16 cellular contexts compared by ENCODE assay signal in genomic region chr12:41184864-41185263, GRCh38. TPM values are rescaled to one million over a fixed set of nuclear protein-coding genes. Genes with fewer than 3 reads are reported as not detected.
DNase-seq lines count a peak whose midpoint lies in the region; ATAC-seq and TF ChIP-seq lines count a peak whose summit lies in the region.
"Had no signal": no experiment of that assay in that cellular context is flagged by ENCODE, and none has a peak within 500 bp of the region (broad histone marks: within the 10 kb centered on the region; RNA-seq: fewer than 3 reads in every experiment).

No MANE protein-coding gene starts in this region.

- TF ChIP-seq CTCF in fibroblast of mammary gland (conservative IDR thresholded peaks at IDR 0.05; ENCODE audit: control insufficient read depth, insufficient read depth, low read depth, low read length) (no peak), omental fat pad (IDR thresholded peaks at IDR 0.05) (no peak)

- H3K36me3 Mint-ChIP-seq in activated T-cell treated with anti-CD3 and anti-CD28 coated beads, Interleukin-2, amount 50 U/mL, for 24 hours (ENCODE audit: low read depth), result no peaks in the 10 kb centered on the region
- H3K36me3 Mint-ChIP-seq: CD4-positive, CD25-positive, alpha-beta regulatory T cell had no signal

- no peaks in the 10 kb centered on the region for H3K4me1 ChIP-seq in right cardiac atrium (ENCODE audit: control insufficient read depth, insufficient read depth, low read length)
- no peaks in the 10 kb centered on the region for H3K4me1 ChIP-seq in aorta (ENCODE audit: control insufficient read depth in 1 of 2, insufficient read depth in 2 of 2, low read length in 2 of 2)

- H3K4me3 ChIP-seq in right cardiac atrium (ENCODE audit: low read length), result no peak overlapping the region
- H3K4me3 ChIP-seq in fibroblast of mammary gland (ENCODE audit: control insufficient read depth, low read depth, low read length), result no peak overlapping the region
- H3K4me3 ChIP-seq in aorta (ENCODE audit: low read length in 2 of 2), result no peak overlapping the region
- H3K4me3 ChIP-seq: BLaER1 treated with 17β-estradiol and CSF1 and Interleukin-3, amounts not matched to agents 10 nM and 100 nM had no signal

- intact Hi-C loops in right cardiac atrium (cut with DNase I), result no loop called here
- intact Hi-C loops in Right ventricle myocardium superior (cut with DNase I), result no loop called here
- intact Hi-C loops in aorta (cut with DNase I), result loop anchor here in 1 of 2 donors (5.0 kb wide), 1 partner anchor 43 kb away; no protein-coding TSS in a partner anchor
- intact Hi-C loops in left colon (cut with DNase I, micrococcal nuclease), result no loop called here

- ATAC-seq in right cardiac atrium (peak; percentile 47 to 55), Right ventricle myocardium superior (ENCODE audit: poor library complexity) (no peak), omental fat pad (ENCODE audit: low FRiP score) (peak; percentile 80), aorta (ENCODE audit: low FRiP score) (peak; percentile 65), left colon (no peak)

- H3K36me3 ChIP-seq in aorta (ENCODE audit: control insufficient read depth in 1 of 2, insufficient read depth in 2 of 2, low read length in 1 of 2), result no peaks in the 10 kb centered on the region
- H3K36me3 ChIP-seq: BLaER1 treated with 17β-estradiol and CSF1 and Interleukin-3, amounts not matched to agents 10 nM and 100 nM had no signal

- no peaks in the 10 kb centered on the region for H3K27me3 ChIP-seq in right cardiac atrium (ENCODE audit: control insufficient read depth, insufficient read depth)
- H3K27me3 ChIP-seq in aorta (ENCODE audit: control insufficient read depth in 1 of 2, insufficient read depth in 2 of 2, low read length in 1 of 2), result no peaks in the 10 kb centered on the region

- no peak overlapping the region for H3K27ac Mint-ChIP-seq in activated T-cell treated with anti-CD3 and anti-CD28 coated beads, Interleukin-2, amount 50 U/mL, for 24 hours
- H3K27ac Mint-ChIP-seq: CD4-positive, CD25-positive, alpha-beta regulatory T cell; HFFc6 had no signal

- H3K27me3 Mint-ChIP-seq in activated T-cell treated with anti-CD3 and anti-CD28 coated beads, Interleukin-2, amount 50 U/mL, for 24 hours, result peaks cover 31% of the 10 kb centered on the region

- H3K9me3 ChIP-seq in right cardiac atrium (ENCODE audit: control insufficient read depth, low read length), result no peaks in the 10 kb centered on the region
- H3K9me3 ChIP-seq in aorta (ENCODE audit: control insufficient read depth, low read length), result no peaks in the 10 kb centered on the region

- H3K27ac ChIP-seq in right cardiac atrium (ENCODE audit: low read length) (no peak overlapping the region), aorta (ENCODE audit: low read depth in 1 of 2, low read length in 2 of 2) (no peak overlapping the region)

- peaks cover 11% of the 10 kb centered on the region for H3K4me1 Mint-ChIP-seq in activated T-cell treated with anti-CD3 and anti-CD28 coated beads, Interleukin-2, amount 50 U/mL, for 24 hours (ENCODE audit: low read depth)

- H3K4me3 Mint-ChIP-seq in activated T-cell treated with anti-CD3 and anti-CD28 coated beads, Interleukin-2, amount 50 U/mL, for 24 hours, result no peak overlapping the region
- H3K4me3 Mint-ChIP-seq: CD4-positive, CD25-positive, alpha-beta regulatory T cell; HFFc6 had no signal

- no peaks in the 10 kb centered on the region for H3K9me3 Mint-ChIP-seq in activated T-cell treated with anti-CD3 and anti-CD28 coated beads, Interleukin-2, amount 50 U/mL, for 24 hours

- DNase-seq in right cardiac atrium (peak in 1 of 3 donors; percentile 28), Right ventricle myocardium superior (no peak), fibroblast of mammary gland (ENCODE audit: low read depth) (peak; percentile 62), omental fat pad (ENCODE audit: low spot score) (no peak), aorta (peak in 1 of 2 donors; percentile 51), NCI-H446 (lab: John Stamatoyannopoulos, UW) (no peak), left colon (no peak)
- no peak for DNase-seq in activated T-cell treated with anti-CD3 and anti-CD28 coated beads, Interleukin-2, amount 50 U/mL, for 24 hours
- DNase-seq: 8988T; CD4-positive, CD25-positive, alpha-beta regulatory T cell; DMS53; GF-D8; HCEC 1CT; HFFc6 had no signal

RNA-seq across cellular contexts. Expression of gene PDZRN4, which starts 3.3 kb away (rescaled TPM):
- total RNA-seq in right cardiac atrium, result under 1 TPM; 0.28 to 0.74 (median 0.42) TPM
- polyA plus RNA-seq in right cardiac atrium, result 0.48 TPM
- not detected for total RNA-seq in Right ventricle myocardium superior
- 1 to 10 TPM; 1.0 to 9.7 (median 4.3) TPM for total RNA-seq in omental fat pad
- 10 to 100 TPM in 1 of 2 donors, 1 to 10 TPM in 1; 6.8 to 11.2 TPM for total RNA-seq in aorta
- polyA plus RNA-seq in aorta, result 1 to 10 TPM; 1.2 to 1.8 TPM
- 1 to 10 TPM in 1 of 2 donors, under 1 TPM in 1; 0.12 to 3.5 TPM for total RNA-seq in left colon
- total RNA-seq: CD4-positive, CD25-positive, alpha-beta regulatory T cell; H1; HFFc6 had no signal
- polyA plus RNA-seq: CD4-positive, CD25-positive, alpha-beta regulatory T cell; H1 had no signal

Comparison
In these comparisons a context has a peak if more than half of its experiments do, and no peak if none do; other contexts are left out.
1. ATAC-seq: peak in right cardiac atrium (2 of 2), omental fat pad (single experiment) and aorta (single experiment); none in Right ventricle myocardium superior (single experiment) and left colon (single experiment).